In the genomic region with DNA sequence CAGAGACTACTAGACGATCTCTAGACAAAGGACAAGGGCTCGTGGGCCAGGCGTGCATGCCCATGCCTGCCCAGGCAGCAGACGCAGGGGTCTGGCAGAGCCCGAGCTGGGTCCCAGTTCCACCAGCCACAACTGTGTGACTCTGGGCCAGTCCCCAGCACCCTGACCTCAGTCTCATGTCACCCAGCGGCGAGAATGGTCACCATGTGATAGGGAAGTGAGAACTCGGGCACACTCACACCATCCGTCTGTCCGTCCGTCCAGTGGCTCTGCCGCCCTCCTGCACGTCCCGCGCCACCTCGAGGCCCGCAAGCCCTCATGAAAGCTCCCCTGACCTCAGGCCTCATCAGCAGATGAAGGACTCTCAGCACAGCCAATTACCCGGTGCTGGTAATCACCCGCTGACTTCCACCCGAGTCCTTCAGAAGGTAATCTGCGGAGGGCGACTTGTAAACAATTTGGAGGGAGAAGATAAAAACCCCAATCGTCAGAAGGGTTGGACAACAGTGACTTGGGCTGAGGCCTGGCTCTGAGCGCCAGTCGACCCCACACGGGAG, we compare ENCODE assay signal across 1 cellular context.
TF ChIP-seq lines count a peak whose summit lies in the region.

No MANE protein-coding gene starts in this region.

TF ChIP-seq in WTC11, 78 proteins besides CTCF, POLR2A, EP300 and RAD21 (continued from another document):
- no peak for TF ChIP-seq ZNF396 (CRISPR knock-in tag; IDR thresholded peaks at IDR 0.05; ENCODE audit: borderline replicate concordance)
- TF ChIP-seq ZNF232 (CRISPR knock-in tag; IDR thresholded peaks at IDR 0.05), result no peak
- no peak for TF ChIP-seq JUN (CRISPR knock-in tag; IDR thresholded peaks at IDR 0.05)
- TF ChIP-seq ATF1 (CRISPR knock-in tag; IDR thresholded peaks at IDR 0.05), result no peak
- TF ChIP-seq ZSCAN18 (CRISPR knock-in tag; IDR thresholded peaks at IDR 0.05), result no peak
- TF ChIP-seq SMAD3 (CRISPR knock-in tag; IDR thresholded peaks at IDR 0.05; ENCODE audit: borderline replicate concordance), result no peak
- TF ChIP-seq TCF7 (CRISPR knock-in tag; IDR thresholded peaks at IDR 0.05; ENCODE audit: low read depth), result no peak
- TF ChIP-seq GABPB1 (CRISPR knock-in tag; IDR thresholded peaks at IDR 0.05), result no peak
- no peak for TF ChIP-seq KAT7 (CRISPR knock-in tag; IDR thresholded peaks at IDR 0.05; ENCODE audit: borderline replicate concordance)
- no peak for TF ChIP-seq TEAD1 (CRISPR knock-in tag; IDR thresholded peaks at IDR 0.05)
- TF ChIP-seq, protein P1, sequence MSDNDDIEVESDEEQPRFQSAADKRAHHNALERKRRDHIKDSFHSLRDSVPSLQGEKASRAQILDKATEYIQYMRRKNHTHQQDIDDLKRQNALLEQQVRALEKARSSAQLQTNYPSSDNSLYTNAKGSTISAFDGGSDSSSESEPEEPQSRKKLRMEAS (CRISPR knock-in tag; IDR thresholded peaks at IDR 0.05), result no peak
